Comparison of ENCODE assay signal across 8 cellular contexts in genomic region chr15:90143176-90143655, GRCh38. TPM values are rescaled to one million over a fixed set of nuclear protein-coding genes. Genes with fewer than 3 reads are reported as not detected.
A peak's percentile ranks its signal among the peaks of the same experiment; 100 is the strongest.
DNase-seq lines count a peak whose midpoint lies in the region; TF ChIP-seq lines count a peak whose summit lies in the region.

No MANE protein-coding gene starts in this region.

- no peak overlapping the region for H3K4me3 ChIP-seq in HEK293 (ENCODE audit: low read depth, low read length)

- H3K9me3 ChIP-seq in HEK293 (ENCODE audit: control insufficient read depth, insufficient read depth, low read depth, low read length), result no peaks in the 10 kb centered on the region

- H3K27ac ChIP-seq in HEK293 (ENCODE audit: extremely low read depth, low read depth, low read length), result no peak overlapping the region

- DNase-seq in DMS114 treated with DMSO at 0.1 percent for 48 hours (lab: John Stamatoyannopoulos, UW; ENCODE audit: unreplicated experiment), result peak; percentile 60
- peak; percentile 73 for DNase-seq in NCI-H69 (lab: John Stamatoyannopoulos, UW)
- peak; percentile 66 for DNase-seq in activated CD4-positive, alpha-beta T cell treated with anti-CD3 and anti-CD28 coated beads, Interleukin-2, amount 50 U/mL, for 1 hour
- peak; percentile 17 for DNase-seq in effector CD8-positive, alpha-beta T cell (lab: John Stamatoyannopoulos, UW)
- DNase-seq in mucosa of gallbladder (ENCODE audit: low spot score), result peak; percentile 23
- DNase-seq in stimulated activated naive CD4-positive, alpha-beta T cell (lab: John Stamatoyannopoulos, UW), result peak; percentile 23 to 73 (median 46)
- DNase-seq in NCI-H128 (lab: John Stamatoyannopoulos, UW; ENCODE audit: unreplicated experiment), result no peak

- peak; percentile 94 for TF ChIP-seq CTCF in HEK293 (tag by site-specific recombination; IDR thresholded peaks at IDR 0.05)

- H3K4me1 ChIP-seq in HEK293 (ENCODE audit: control insufficient read depth, insufficient read depth, low read length), result no peaks in the 10 kb centered on the region

- CTCF ChIA-PET in HEK293 (lab: Yijun Ruan, JAX), result interaction anchor here (0.6 to 15.0 kb wide), 35 partner anchors 8 to 743 kb away, joined by 3 to 275 read pairs (median 4); partner anchors contain the start of gene TTLL13

- POLR2A ChIA-PET in HEK293 (lab: Yijun Ruan, JAX), result interaction anchor here (0.6 to 2.8 kb wide), 5 partner anchors 17 to 90 kb away, joined by 3 to 9 read pairs (median 7); partner anchors contain the start of genes CIB1, GDPGP1 and SEMA4B

- H3K36me3 ChIP-seq in HEK293 (ENCODE audit: control insufficient read depth in 2 of 2, insufficient read depth in 1 of 2, low read length in 2 of 2), result no peaks in the 10 kb centered on the region

TF ChIP-seq in HEK293, 187 proteins besides CTCF, POLR2A, EP300 and RAD21 (continues in another document):
- TF ChIP-seq PRDM10 (tag by site-specific recombination; IDR thresholded peaks at IDR 0.05) (peak; percentile 68), ZNF426 (tag by site-specific recombination; IDR thresholded peaks at IDR 0.05) (no peak), PBX3 (CRISPR knock-in tag; IDR thresholded peaks at IDR 0.05) (no peak), ZNF449 (tag by site-specific recombination; IDR thresholded peaks at IDR 0.05) (peak; percentile 98), SP2 (tag by site-specific recombination; IDR thresholded peaks at IDR 0.05) (0 out of 2 replicates have a peak, but pooled peaks have one; percentile 7), ZNF221 (tag by site-specific recombination; IDR thresholded peaks at IDR 0.05; ENCODE audit: borderline replicate concordance) (no peak), ZBTB8A (tag by site-specific recombination; IDR thresholded peaks at IDR 0.05) (peak; percentile 37; the same call in 1 of the 2 replicates), ZBTB26 (tag by site-specific recombination; optimal IDR thresholded peaks at IDR 0.05) (peak; percentile 10), ZNF366 (tag by site-specific recombination; conservative IDR thresholded peaks at IDR 0.05) (peak; percentile 60), PATZ1 (tag by site-specific recombination; IDR thresholded peaks at IDR 0.05) (peak; percentile 85), ZNF433 (tag by site-specific recombination; IDR thresholded peaks at IDR 0.05; ENCODE audit: low read depth) (no peak), ZFHX2 (tag by site-specific recombination; conservative IDR thresholded peaks at IDR 0.05) (peak; percentile 70), SP3 (tag by site-specific recombination; IDR thresholded peaks at IDR 0.05) (peak; percentile 25; the same call in 1 of the 2 replicates), ZNF692 (tag by site-specific recombination; IDR thresholded peaks at IDR 0.05) (peak; percentile 17; the same call in 1 of the 2 replicates), ZIC2 (tag by site-specific recombination; IDR thresholded peaks at IDR 0.05) (peak; percentile 36), KLF8 (tag by site-specific recombination; IDR thresholded peaks at IDR 0.05) (peak; percentile 53), ZBTB48 (tag by site-specific recombination; IDR thresholded peaks at IDR 0.05) (peak; percentile 16; the same call in 1 of the 2 replicates), ZNF561 (tag by site-specific recombination; IDR thresholded peaks at IDR 0.05; ENCODE audit: borderline replicate concordance) (peak; percentile 75; the same call in 1 of the 2 replicates), ZNF501 (tag by site-specific recombination; IDR thresholded peaks at IDR 0.05) (peak; percentile 36; the same call in 1 of the 2 replicates), ZNF2 (tag by site-specific recombination; IDR thresholded peaks at IDR 0.05) (0 out of 2 replicates have a peak, but pooled peaks have one; percentile 34), SP7 (tag by site-specific recombination; IDR thresholded peaks at IDR 0.05) (peak; percentile 58), EGR2 (tag by site-specific recombination; IDR thresholded peaks at IDR 0.05; ENCODE audit: low read depth) (peak; percentile 48; the same call in 1 of the 2 replicates), GLI4 (tag by site-specific recombination; IDR thresholded peaks at IDR 0.05) (no peak)

RNA-seq across cellular contexts. Expression of gene IDH2, which starts 40.9 kb away (rescaled TPM):
- total RNA-seq in mucosa of gallbladder, result 73.2 TPM

RNA-seq across cellular contexts. Expression of gene SEMA4B, which starts 57.9 kb away (rescaled TPM):
- total RNA-seq in mucosa of gallbladder, result 79.7 TPM
